Comparison of ENCODE assay signal across 13 cellular contexts in the genomic region with DNA sequence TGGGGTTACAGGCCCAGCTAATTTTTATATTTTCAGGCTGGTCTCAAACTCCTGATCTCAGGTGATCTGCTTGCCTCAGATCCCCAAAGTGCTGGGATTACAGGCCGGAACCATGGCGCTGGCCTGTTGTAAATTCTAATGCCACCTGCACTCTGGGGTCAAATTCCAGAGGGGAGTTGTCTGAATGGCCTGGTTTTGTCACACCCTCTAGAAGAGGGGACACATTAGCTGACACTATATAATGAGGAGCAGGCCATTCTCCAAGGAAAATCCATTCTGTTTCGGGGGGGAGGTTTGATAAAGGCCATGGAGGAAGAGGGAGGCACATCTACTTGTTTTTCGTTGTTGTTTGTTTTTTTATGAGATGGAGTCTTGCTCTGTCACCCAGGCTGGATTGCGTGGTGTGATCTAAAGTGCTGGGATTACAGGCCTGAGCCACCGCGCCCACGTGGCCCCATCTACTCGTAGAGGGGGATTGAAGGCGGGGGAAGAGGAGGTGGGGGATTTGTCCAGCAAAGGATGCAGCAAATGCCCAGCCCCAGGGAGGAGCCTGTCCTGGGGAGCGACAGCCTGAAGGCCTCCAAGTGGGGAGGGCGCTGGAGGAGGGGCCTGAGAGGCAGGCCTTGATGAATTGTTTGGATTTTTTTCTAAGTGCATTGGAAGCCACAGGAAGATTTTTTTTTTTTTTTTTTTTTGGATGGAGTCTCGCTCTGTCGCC.
DNase-seq lines count a peak whose midpoint lies in the region; ATAC-seq and TF ChIP-seq lines count a peak whose summit lies in the region.
"Had no signal": no experiment of that assay in that cellular context is flagged by ENCODE, and none has a peak within 500 bp of the region (broad histone marks: within the 10 kb centered on the region; RNA-seq: fewer than 3 reads in every experiment).

No MANE protein-coding gene starts in this region.

- peak overlapping the region; percentile 54; the same call in 1 of the 2 replicates for H3K4me2 ChIP-seq in PC-9
- H3K4me2 ChIP-seq: BLaER1 had no signal

- no peaks in the 10 kb centered on the region for H3K36me3 ChIP-seq in PC-9 (ENCODE audit: low read depth)
- H3K36me3 ChIP-seq in esophagus squamous epithelium: no peaks in the 10 kb centered on the region
- H3K36me3 ChIP-seq in BE2C: no peaks in the 10 kb centered on the region
- H3K36me3 ChIP-seq: BLaER1 had no signal

- no peaks in the 10 kb centered on the region for H4K20me1 ChIP-seq in PC-9 (ENCODE audit: insufficient read depth)
- H4K20me1 ChIP-seq: BLaER1 had no signal

- peak overlapping the region; percentile 95 for H3K27ac Mint-ChIP-seq in nephron progenitor cell
- no peak overlapping the region for H3K27ac Mint-ChIP-seq in activated CD4-positive, alpha-beta T cell treated with anti-CD3 and anti-CD28 coated beads, Interleukin-2, amount 10 ng/mL, durations not matched to agents 7 days and 5 days
- H3K27ac Mint-ChIP-seq: activated naive CD4-positive, alpha-beta T cell treated with anti-CD3 and anti-CD28 coated beads, Interleukin-2, amount 10 ng/mL, durations not matched to agents 7 days and 5 days; stimulated activated naive CD8-positive, alpha-beta T cell treated with anti-CD3 and anti-CD28 coated beads, Interleukin-15, Interleukin-2, amounts not matched to agents 100 ng/mL and 50 ng/mL, for 24 hours had no signal

- H3K27me3 ChIP-seq in PC-9 (ENCODE audit: insufficient read depth, low read depth): no peaks in the 10 kb centered on the region
- H3K27me3 ChIP-seq in esophagus squamous epithelium: no peaks in the 10 kb centered on the region
- no peaks in the 10 kb centered on the region for H3K27me3 ChIP-seq in BE2C
- H3K27me3 ChIP-seq: BLaER1 had no signal

- no peaks in the 10 kb centered on the region for H3K36me3 Mint-ChIP-seq in nephron progenitor cell (ENCODE audit: low read depth)
- H3K36me3 Mint-ChIP-seq in activated CD4-positive, alpha-beta T cell treated with anti-CD3 and anti-CD28 coated beads, Interleukin-2, amount 10 ng/mL, durations not matched to agents 7 days and 5 days (ENCODE audit: low read depth): no peaks in the 10 kb centered on the region
- H3K36me3 Mint-ChIP-seq: activated naive CD4-positive, alpha-beta T cell treated with anti-CD3 and anti-CD28 coated beads, Interleukin-2, amount 10 ng/mL, durations not matched to agents 7 days and 5 days had no signal

- H3K79me2 ChIP-seq in PC-9 (ENCODE audit: low read depth): no peaks in the 10 kb centered on the region

- H3K9me3 ChIP-seq in PC-9 (ENCODE audit: insufficient read depth, low read depth): no peaks in the 10 kb centered on the region
- H3K9me3 ChIP-seq in esophagus squamous epithelium: no peaks in the 10 kb centered on the region
- H3K9me3 ChIP-seq in BE2C: no peaks in the 10 kb centered on the region
- H3K9me3 ChIP-seq: BLaER1 had no signal

- H3K9me3 Mint-ChIP-seq in nephron progenitor cell: no peaks in the 10 kb centered on the region
- H3K9me3 Mint-ChIP-seq in activated CD4-positive, alpha-beta T cell treated with anti-CD3 and anti-CD28 coated beads, Interleukin-2, amount 10 ng/mL, durations not matched to agents 7 days and 5 days: no peaks in the 10 kb centered on the region
- H3K9me3 Mint-ChIP-seq: activated naive CD4-positive, alpha-beta T cell treated with anti-CD3 and anti-CD28 coated beads, Interleukin-2, amount 10 ng/mL, durations not matched to agents 7 days and 5 days; stimulated activated naive CD8-positive, alpha-beta T cell treated with anti-CD3 and anti-CD28 coated beads, Interleukin-15, Interleukin-2, amounts not matched to agents 100 ng/mL and 50 ng/mL, for 24 hours had no signal

- H3K4me1 ChIP-seq in PC-9 (replicated peaks; ENCODE audit: insufficient read depth) (peaks cover 24% of the 10 kb centered on the region), esophagus squamous epithelium (peaks cover 3 to 19% (median 4%) of the 10 kb centered on the region in 3 donors), BE2C (no peaks in the 10 kb centered on the region)

- no TSS peak for BruUV-seq in PC-9 (replicated peaks; lab: Mats Ljungman, UMichigan)

- TF ChIP-seq POLR2A in esophagus squamous epithelium (IDR thresholded peaks at IDR 0.05): no peak

- peak overlapping the region; percentile 44 for H3K4me3 Mint-ChIP-seq in nephron progenitor cell
- H3K4me3 Mint-ChIP-seq in activated CD4-positive, alpha-beta T cell treated with anti-CD3 and anti-CD28 coated beads, Interleukin-2, amount 10 ng/mL, durations not matched to agents 7 days and 5 days: no peak overlapping the region
- H3K4me3 Mint-ChIP-seq: activated naive CD4-positive, alpha-beta T cell treated with anti-CD3 and anti-CD28 coated beads, Interleukin-2, amount 10 ng/mL, durations not matched to agents 7 days and 5 days; stimulated activated naive CD8-positive, alpha-beta T cell treated with anti-CD3 and anti-CD28 coated beads, Interleukin-15, Interleukin-2, amounts not matched to agents 100 ng/mL and 50 ng/mL, for 24 hours had no signal

- TF ChIP-seq CTCF in PC-9 (conservative IDR thresholded peaks at IDR 0.05): no peak; the same call in 1 of the 2 replicates
- no peak for TF ChIP-seq CTCF in esophagus squamous epithelium (IDR thresholded peaks at IDR 0.05)
- TF ChIP-seq CTCF in nephron progenitor cell (IDR thresholded peaks at IDR 0.05): no peak
- TF ChIP-seq CTCF in BE2C (IDR thresholded peaks at IDR 0.05; ENCODE audit: low read depth, low read length): no peak

- CTCF ChIA-PET in PC-9 (lab: Charles Lee): interaction anchor here (0.7 kb wide), 1 partner anchor 222 kb away, joined by 5 read pairs; no protein-coding TSS in a partner anchor
- CTCF ChIA-PET in activated CD4-positive, alpha-beta T cell treated with anti-CD3 and anti-CD28 coated beads, Interleukin-2, amount 10 ng/mL, durations not matched to agents 7 days and 5 days (lab: Charles Lee): no interaction called here

- peak; percentile 18 for DNase-seq in EH (ENCODE audit: low read depth)
- peak; percentile 34 to 40 for DNase-seq in PC-9
- DNase-seq in esophagus squamous epithelium (lab: John Stamatoyannopoulos, UW): no peak
- DNase-seq in nephron progenitor cell: peak; percentile 70
- DNase-seq in activated CD4-positive, alpha-beta T cell treated with anti-CD3 and anti-CD28 coated beads, Interleukin-2, amount 10 ng/mL, durations not matched to agents 7 days and 5 days: no peak
- DNase-seq in stimulated activated CD4-positive, alpha-beta T cell treated with anti-CD3 and anti-CD28 coated beads, Interleukin-4, amount 100 ng/mL, for 24 hours: no peak
- DNase-seq in BE2C: no peak
- DNase-seq: activated naive CD4-positive, alpha-beta T cell treated with anti-CD3 and anti-CD28 coated beads, Interleukin-2, amount 10 ng/mL, durations not matched to agents 7 days and 5 days; KG1 had no signal

- peaks cover 38% of the 10 kb centered on the region for H3K4me1 Mint-ChIP-seq in nephron progenitor cell
- no peaks in the 10 kb centered on the region for H3K4me1 Mint-ChIP-seq in activated CD4-positive, alpha-beta T cell treated with anti-CD3 and anti-CD28 coated beads, Interleukin-2, amount 10 ng/mL, durations not matched to agents 7 days and 5 days

- H2AFZ ChIP-seq in PC-9: no peak overlapping the region

- H3K9me2 ChIP-seq in PC-9 (ENCODE audit: insufficient read depth): no peaks in the 10 kb centered on the region

- no peak for ATAC-seq in GM21360 (IDR thresholded peaks at IDR 0.05; ENCODE audit: unreplicated experiment)

- no peak overlapping the region for H3K4me3 ChIP-seq in PC-9
- H3K4me3 ChIP-seq in esophagus squamous epithelium: no peak overlapping the region
- no peak overlapping the region for H3K4me3 ChIP-seq in BE2C (ENCODE audit: low read depth, low read length)
- H3K4me3 ChIP-seq: BLaER1, lung had no signal

- 47 to 78% methylated on average over 12 of the region's 14 CpGs for WGBS in esophagus squamous epithelium, 2 donors

- H3K27ac ChIP-seq in PC-9: peak overlapping the region; percentile 95
- peak overlapping the region; percentile 19 to 79 (median 72) for H3K27ac ChIP-seq in esophagus squamous epithelium
- H3K27ac ChIP-seq: BLaER1 had no signal

- intact Hi-C loops in PC-9 (cut with micrococcal nuclease; ENCODE audit: unreplicated experiment): loop anchor here (1.0 kb wide), 1 partner anchor 37 kb away; no protein-coding TSS in a partner anchor
- intact Hi-C loops in esophagus squamous epithelium (cut with DNase I): no loop called here

- H3F3A ChIP-seq in PC-9 (ENCODE audit: insufficient read depth, low read depth): peaks cover 17% of the 10 kb centered on the region

- POLR2A ChIA-PET in PC-9 (lab: Charles Lee; ENCODE audit: unreplicated experiment): interaction anchor here (0.6 to 0.7 kb wide), 4 partner anchors 71 to 220 kb away, joined by 3 to 37 read pairs (median 19); no protein-coding TSS in a partner anchor
- POLR2A ChIA-PET in activated CD4-positive, alpha-beta T cell treated with anti-CD3 and anti-CD28 coated beads, Interleukin-2, amount 10 ng/mL, durations not matched to agents 7 days and 5 days (lab: Charles Lee): no interaction called here

- H3K27me3 Mint-ChIP-seq in nephron progenitor cell (ENCODE audit: low read depth, poor library complexity): peaks cover 16% of the 10 kb centered on the region
- no peaks in the 10 kb centered on the region for H3K27me3 Mint-ChIP-seq in activated CD4-positive, alpha-beta T cell treated with anti-CD3 and anti-CD28 coated beads, Interleukin-2, amount 10 ng/mL, durations not matched to agents 7 days and 5 days

Comparison
In these comparisons a context has a peak if more than half of its experiments do, and no peak if none do; other contexts are left out.
1. DNase-seq: peak in EH (single experiment), PC-9 (2 of 2) and nephron progenitor cell (single experiment); none in esophagus squamous epithelium (single experiment), activated CD4-positive, alpha-beta T cell treated with anti-CD3 and anti-CD28 coated beads, Interleukin-2, amount 10 ng/mL, durations not matched to agents 7 days and 5 days (single experiment), stimulated activated CD4-positive, alpha-beta T cell treated with anti-CD3 and anti-CD28 coated beads, Interleukin-4, amount 100 ng/mL, for 24 hours (single experiment) and BE2C (single experiment).